Comparison of ENCODE assay signal across 1 cellular context in the genomic region with DNA sequence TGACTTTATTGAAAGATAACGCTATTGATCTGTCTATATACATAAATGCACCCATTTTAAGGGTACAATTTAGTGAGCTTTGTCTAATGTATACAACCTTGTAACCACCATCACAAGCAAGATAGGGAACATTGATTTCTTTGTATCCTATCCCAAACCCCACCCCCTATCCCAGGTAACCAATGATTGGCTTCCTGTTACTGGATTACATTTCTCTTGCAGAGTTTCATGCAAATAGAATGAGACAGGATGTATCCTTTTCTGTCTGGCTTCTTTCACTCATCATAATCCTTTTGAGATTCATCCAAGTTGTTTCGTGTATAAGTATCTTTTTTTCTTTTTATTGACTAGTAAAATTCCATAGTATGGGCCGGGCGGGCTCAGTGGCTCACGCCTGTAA.
TF ChIP-seq lines count a peak whose summit lies in the region.

No MANE protein-coding gene starts in this region.

TF ChIP-seq in HepG2, 621 proteins besides CTCF, POLR2A, EP300 and RAD21:
- TF ChIP-seq ZNF879 (CRISPR knock-in tag; IDR thresholded peaks at IDR 0.05) (no peak), ELF1 (CRISPR knock-in tag; IDR thresholded peaks at IDR 0.05) (no peak), ZNF282 (IDR thresholded peaks at IDR 0.05; ENCODE audit: partially characterized antibody) (no peak), SOX5 (CRISPR knock-in tag; IDR thresholded peaks at IDR 0.05; ENCODE audit: borderline replicate concordance) (no peak), MEF2D (CRISPR knock-in tag; IDR thresholded peaks at IDR 0.05) (no peak), ZNF547 (CRISPR knock-in tag; IDR thresholded peaks at IDR 0.05) (no peak), ZNF501 (CRISPR knock-in tag; IDR thresholded peaks at IDR 0.05) (no peak), U2AF2 (IDR thresholded peaks at IDR 0.05; ENCODE audit: low read depth, low read length) (no peak), ZNF619 (CRISPR knock-in tag; IDR thresholded peaks at IDR 0.05) (no peak)
- TF ChIP-seq, protein P1, sequence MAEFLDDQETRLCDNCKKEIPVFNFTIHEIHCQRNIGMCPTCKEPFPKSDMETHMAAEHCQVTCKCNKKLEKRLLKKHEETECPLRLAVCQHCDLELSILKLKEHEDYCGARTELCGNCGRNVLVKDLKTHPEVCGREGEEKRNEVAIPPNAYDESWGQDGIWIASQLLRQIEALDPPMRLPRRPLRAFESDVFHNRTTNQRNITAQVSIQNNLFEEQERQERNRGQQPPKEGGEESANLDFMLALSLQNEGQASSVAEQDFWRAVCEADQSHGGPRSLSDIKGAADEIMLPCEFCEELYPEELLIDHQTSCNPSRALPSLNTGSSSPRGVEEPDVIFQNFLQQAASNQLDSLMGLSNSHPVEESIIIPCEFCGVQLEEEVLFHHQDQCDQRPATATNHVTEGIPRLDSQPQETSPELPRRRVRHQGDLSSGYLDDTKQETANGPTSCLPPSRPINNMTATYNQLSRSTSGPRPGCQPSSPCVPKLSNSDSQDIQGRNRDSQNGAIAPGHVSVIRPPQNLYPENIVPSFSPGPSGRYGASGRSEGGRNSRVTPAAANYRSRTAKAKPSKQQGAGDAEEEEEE (CRISPR knock-in tag; IDR thresholded peaks at IDR 0.05; ENCODE audit: borderline replicate concordance), result no peak
- TF ChIP-seq, protein P2, sequence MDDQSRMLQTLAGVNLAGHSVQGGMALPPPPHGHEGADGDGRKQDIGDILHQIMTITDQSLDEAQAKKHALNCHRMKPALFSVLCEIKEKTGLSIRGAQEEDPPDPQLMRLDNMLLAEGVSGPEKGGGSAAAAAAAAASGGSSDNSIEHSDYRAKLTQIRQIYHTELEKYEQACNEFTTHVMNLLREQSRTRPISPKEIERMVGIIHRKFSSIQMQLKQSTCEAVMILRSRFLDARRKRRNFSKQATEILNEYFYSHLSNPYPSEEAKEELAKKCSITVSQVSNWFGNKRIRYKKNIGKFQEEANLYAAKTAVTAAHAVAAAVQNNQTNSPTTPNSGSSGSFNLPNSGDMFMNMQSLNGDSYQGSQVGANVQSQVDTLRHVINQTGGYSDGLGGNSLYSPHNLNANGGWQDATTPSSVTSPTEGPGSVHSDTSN (CRISPR knock-in tag; IDR thresholded peaks at IDR 0.05; ENCODE audit: borderline replicate concordance), result no peak
